ENCODE assay signal across 18 cellular contexts in genomic region chr2:73105511-73105971, GRCh38. TPM values are rescaled to one million over a fixed set of nuclear protein-coding genes. Genes with fewer than 3 reads are reported as not detected.
DNase-seq lines count a peak whose midpoint lies in the region; ATAC-seq and TF ChIP-seq lines count a peak whose summit lies in the region.
"Had no signal": no experiment of that assay in that cellular context is flagged by ENCODE, and none has a peak within 500 bp of the region (broad histone marks: within the 10 kb centered on the region; RNA-seq: fewer than 3 reads in every experiment).

No MANE protein-coding gene starts in this region.

- H4K8ac ChIP-seq in neuronal stem cell (ENCODE audit: low read depth, low read length): no peak overlapping the region

- no peaks in the 10 kb centered on the region for H3K27me3 ChIP-seq in CD4-positive, CD25-positive, alpha-beta regulatory T cell (ENCODE audit: control insufficient read depth, insufficient read depth, low read length)
- H3K27me3 ChIP-seq in neuronal stem cell (ENCODE audit: control insufficient read depth in 3 of 3, insufficient read depth in 3 of 3, low read depth in 1 of 3, low read length in 3 of 3): peaks cover 0 to 34% (median 3%) of the 10 kb centered on the region in 3 experiments
- no peaks in the 10 kb centered on the region for H3K27me3 ChIP-seq in adrenal gland

- no peak overlapping the region for H3K23ac ChIP-seq in neuronal stem cell (ENCODE audit: low read depth, low read length, poor library complexity)

- no peak for DNase-seq in CD4-positive, CD25-positive, alpha-beta regulatory T cell
- DNase-seq in LHCN-M2 (ENCODE audit: low read depth) (peak; percentile 41), neuronal stem cell (ENCODE audit: low spot score) (no peak), NCI-H69 (lab: John Stamatoyannopoulos, UW) (no peak), adrenal gland (no peak)
- DNase-seq in effector memory CD8-positive, alpha-beta T cell: no peak
- no peak for DNase-seq in activated CD4-positive, CD25-positive, alpha-beta regulatory T cell treated with anti-CD3 and anti-CD28 coated beads, Interleukin-2, amount 50 U/mL, for 72 hours
- DNase-seq: CD4-positive, alpha-beta T cell; DND-41; H9; Kasumi-1; NCI-H1436 treated with DMSO at 0.1 percent for 48 hours; NCI-H2081; NCI-H2227 treated with DMSO at 0.1 percent for 48 hours; NCI-H526; NK-92 treated with Interleukin-12 subunit alpha and Interleukin-12 subunit beta, amount 100 ng/mL, for 24 hours had no signal

- H4K91ac ChIP-seq in neuronal stem cell (ENCODE audit: low read depth, low read length, poor library complexity): no peak overlapping the region

- H3K18ac ChIP-seq in neuronal stem cell (ENCODE audit: low read length): no peak overlapping the region

- H3K4ac ChIP-seq in neuronal stem cell (ENCODE audit: low read length): no peak overlapping the region

- H2AFZ ChIP-seq in neuronal stem cell (ENCODE audit: low read length): no peak overlapping the region

- peaks cover 56% of the 10 kb centered on the region for H3K4me1 ChIP-seq in CD4-positive, CD25-positive, alpha-beta regulatory T cell (ENCODE audit: control insufficient read depth, insufficient read depth, low read length, poor library complexity, severe bottlenecking)
- H3K4me1 ChIP-seq in neuronal stem cell (ENCODE audit: control insufficient read depth in 2 of 2, insufficient read depth in 1 of 2, low read depth in 1 of 2, low read length in 2 of 2) (peaks cover 0 to 7% of the 10 kb centered on the region in 2 donors), adrenal gland (replicated peaks in 1 of 2) (peaks cover 12 to 37% of the 10 kb centered on the region in 2 donors)

- peaks cover 11 to 89% (median 43%) of the 10 kb centered on the region in 4 donors for H3K4me1 Mint-ChIP-seq in CD4-positive, CD25-positive, alpha-beta regulatory T cell
- H3K4me1 Mint-ChIP-seq in effector memory CD8-positive, alpha-beta T cell (ENCODE audit: low read depth in 2 of 2): peaks cover 33 to 61% of the 10 kb centered on the region in 2 donors

- WGBS in neuronal stem cell (ENCODE audit: extremely low coverage in 2 of 2, insufficient read length in 2 of 2, insufficient replicate concordance in 1 of 2), 2 donors: no CpG with 5 or more reads among the region's 2 CpGs
- 95 to 100% (median 98%) methylated on average over 1 to 2 of the region's 2 CpGs for WGBS in adrenal gland, 4 donors

- peak overlapping the region in 2 of 3 donors; percentile 31 to 55 for H3K27ac Mint-ChIP-seq in CD4-positive, CD25-positive, alpha-beta regulatory T cell
- peak overlapping the region; percentile 26 to 38 for H3K27ac Mint-ChIP-seq in effector memory CD8-positive, alpha-beta T cell
- H3K27ac Mint-ChIP-seq: CD4-positive, alpha-beta T cell; H9 had no signal

- no peak for TF ChIP-seq CTCF in adrenal gland (IDR thresholded peaks at IDR 0.05)

- H2AK5ac ChIP-seq in neuronal stem cell (ENCODE audit: low read depth, low read length): no peak overlapping the region

- ATAC-seq in CD4-positive, CD25-positive, alpha-beta regulatory T cell (ENCODE audit: low read depth in 2 of 2): no peak
- no peak for ATAC-seq in effector memory CD8-positive, alpha-beta T cell (replicated peaks)
- ATAC-seq in GM21367 (IDR thresholded peaks at IDR 0.05; ENCODE audit: unreplicated experiment): no peak

- no peak for TF ChIP-seq POLR2A in adrenal gland (IDR thresholded peaks at IDR 0.05)

- peaks cover 4% of the 10 kb centered on the region for H3K79me1 ChIP-seq in neuronal stem cell (ENCODE audit: low read depth, low read length)

- peak overlapping the region; percentile 50 for H3K9ac ChIP-seq in neuronal stem cell (ENCODE audit: low read depth, low read length, poor library complexity)

- H3K36me3 Mint-ChIP-seq in CD4-positive, CD25-positive, alpha-beta regulatory T cell: no peaks in the 10 kb centered on the region
- peaks cover 3% of the 10 kb centered on the region for H3K36me3 Mint-ChIP-seq in effector memory CD8-positive, alpha-beta T cell (ENCODE audit: insufficient read depth)

- intact Hi-C loops in adrenal gland (cut with DNase I): no loop called here

- H2BK15ac ChIP-seq in neuronal stem cell (ENCODE audit: low read length): no peak overlapping the region

- H3K36me3 ChIP-seq in CD4-positive, CD25-positive, alpha-beta regulatory T cell (ENCODE audit: control insufficient read depth, insufficient read depth, low read length): no peaks in the 10 kb centered on the region
- H3K36me3 ChIP-seq in neuronal stem cell (replicated peaks in 1 of 2; ENCODE audit: control insufficient read depth in 2 of 2, insufficient read depth in 2 of 2, low read length in 2 of 2) (no peaks in the 10 kb centered on the region), adrenal gland (replicated peaks in 1 of 2) (no peaks in the 10 kb centered on the region)

- H3K4me2 ChIP-seq in neuronal stem cell (ENCODE audit: insufficient read depth, low read length, poor library complexity, severe bottlenecking): no peak overlapping the region

- no peak overlapping the region for H3K4me3 Mint-ChIP-seq in CD4-positive, CD25-positive, alpha-beta regulatory T cell
- H3K4me3 Mint-ChIP-seq in effector memory CD8-positive, alpha-beta T cell: no peak overlapping the region
- H3K4me3 Mint-ChIP-seq: CD4-positive, alpha-beta T cell; H9 had no signal

- no peaks in the 10 kb centered on the region for H3K9me3 ChIP-seq in CD4-positive, CD25-positive, alpha-beta regulatory T cell (ENCODE audit: control insufficient read depth in 2 of 2, low read length in 2 of 2)
- H3K9me3 ChIP-seq in neuronal stem cell (replicated peaks in 1 of 2; ENCODE audit: control insufficient read depth in 2 of 2, insufficient read depth in 1 of 2, low read depth in 1 of 2, low read length in 2 of 2): no peaks in the 10 kb centered on the region
- no peaks in the 10 kb centered on the region for H3K9me3 ChIP-seq in adrenal gland (replicated peaks in 1 of 3)

- H3K27ac ChIP-seq in CD4-positive, CD25-positive, alpha-beta regulatory T cell (ENCODE audit: insufficient read depth, low read length, poor library complexity, severe bottlenecking): no peak overlapping the region
- H3K27ac ChIP-seq in neuronal stem cell (replicated peaks; ENCODE audit: low read length) (no peak overlapping the region), adrenal gland (no peak overlapping the region)
- H3K27ac ChIP-seq: SK-N-MC had no signal

- H2BK12ac ChIP-seq in neuronal stem cell (ENCODE audit: low read length): no peak overlapping the region

- no peak overlapping the region for H2BK120ac ChIP-seq in neuronal stem cell (ENCODE audit: low read depth, low read length)

- no peaks in the 10 kb centered on the region for H3K9me3 Mint-ChIP-seq in CD4-positive, CD25-positive, alpha-beta regulatory T cell
- no peaks in the 10 kb centered on the region for H3K9me3 Mint-ChIP-seq in effector memory CD8-positive, alpha-beta T cell
- H3K9me3 Mint-ChIP-seq: CD4-positive, alpha-beta T cell; H9 had no signal

- H3K4me3 ChIP-seq in CD4-positive, CD25-positive, alpha-beta regulatory T cell (ENCODE audit: low read depth, low read length): no peak overlapping the region
- H3K4me3 ChIP-seq in neuronal stem cell (ENCODE audit: low read length in 2 of 2): no peak overlapping the region
- no peak overlapping the region for H3K4me3 ChIP-seq in adrenal gland
- H3K4me3 ChIP-seq: SK-N-MC had no signal

- no peaks in the 10 kb centered on the region for H3K27me3 Mint-ChIP-seq in CD4-positive, CD25-positive, alpha-beta regulatory T cell
- H3K27me3 Mint-ChIP-seq in effector memory CD8-positive, alpha-beta T cell: no peaks in the 10 kb centered on the region
- H3K27me3 Mint-ChIP-seq: CD4-positive, alpha-beta T cell had no signal

- H2BK5ac ChIP-seq in neuronal stem cell (ENCODE audit: low read length): no peak overlapping the region

- H3K14ac ChIP-seq in neuronal stem cell (ENCODE audit: low read length): no peak overlapping the region

RNA-seq across cellular contexts. Expression of gene RAB11FIP5, which starts 7.2 kb away (rescaled TPM):
- 30.8 TPM for total RNA-seq in CD4-positive, CD25-positive, alpha-beta regulatory T cell
- 10 to 100 TPM; 15.4 to 24.0 (median 19.7) TPM for polyA plus RNA-seq in CD4-positive, CD25-positive, alpha-beta regulatory T cell
- total RNA-seq in LHCN-M2 (2014; rRNA removed): 31.0 and 33.7 TPM in 2 replicates
- polyA plus RNA-seq in LHCN-M2 (2012): 51.1 TPM
- polyA plus RNA-seq in neuronal stem cell (2013, experiment 1 of 2): 8.1 TPM
- polyA plus RNA-seq in neuronal stem cell (2013, experiment 2 of 2): 7.9 TPM
- total RNA-seq in adrenal gland: 10 to 100 TPM; 21.1 to 38.0 (median 24.3) TPM
- polyA plus RNA-seq in adrenal gland: 10 to 100 TPM in 1 of 3 donors, 1 to 10 TPM in 2; 8.9 to 46.7 (median 9.6) TPM

RNA-seq across cellular contexts. Expression of gene SFXN5, which starts 34.0 kb away (rescaled TPM):
- total RNA-seq in CD4-positive, CD25-positive, alpha-beta regulatory T cell: 8.0 TPM
- 1 to 10 TPM; 1.0 to 2.0 (median 1.7) TPM for polyA plus RNA-seq in CD4-positive, CD25-positive, alpha-beta regulatory T cell
- total RNA-seq in LHCN-M2 (2014; rRNA removed) (12.9 and 13.0 TPM in 2 replicates), adrenal gland (10 to 100 TPM; 17.6 to 56.5 (median 36.5) TPM)
- 5.7 TPM for polyA plus RNA-seq in LHCN-M2 (2012)
- 2.9 TPM for polyA plus RNA-seq in neuronal stem cell (2013, experiment 1 of 2)
- polyA plus RNA-seq in neuronal stem cell (2013, experiment 2 of 2): 3.1 TPM
- 10 to 100 TPM; 12.2 to 34.2 (median 22.6) TPM for polyA plus RNA-seq in adrenal gland
